Comparison of ENCODE assay signal across 1 cellular context in genomic region chr6:15253107-15254073, GRCh38.
TF ChIP-seq lines count a peak whose summit lies in the region.

No MANE protein-coding gene starts in this region.

TF ChIP-seq in WTC11, 78 proteins besides CTCF, POLR2A, EP300 and RAD21 (continued from another document):
- TF ChIP-seq ZNF532 (CRISPR knock-in tag; IDR thresholded peaks at IDR 0.05; ENCODE audit: borderline replicate concordance), result no peak
- no peak for TF ChIP-seq PRRX2 (CRISPR knock-in tag; IDR thresholded peaks at IDR 0.05)
- TF ChIP-seq ATF6 (CRISPR knock-in tag; IDR thresholded peaks at IDR 0.05), result no peak
- TF ChIP-seq ZBTB21 (CRISPR knock-in tag; IDR thresholded peaks at IDR 0.05; ENCODE audit: borderline replicate concordance), result no peak
- TF ChIP-seq ZNF416 (CRISPR knock-in tag; IDR thresholded peaks at IDR 0.05), result no peak
